28 cellular contexts compared by ENCODE assay signal in genomic region chr7:7395785-7396184, GRCh38.
"Had no signal": no experiment of that assay in that cellular context is flagged by ENCODE, and none has a peak within 500 bp of the region (broad histone marks: within the 10 kb centered on the region; RNA-seq: fewer than 3 reads in every experiment).

No MANE protein-coding gene starts in this region.

- H3K27me3 Mint-ChIP-seq: activated naive CD8-positive, alpha-beta T cell treated with anti-CD3 and anti-CD28 coated beads for 36 hours; brain had no signal

- H3K27me3 ChIP-seq: adrenal gland, cardiac muscle cell, colonic mucosa, neural progenitor cell, upper lobe of left lung had no signal

- H3K4me3 ChIP-seq: adrenal gland, cardiac muscle cell, colonic mucosa, left ventricle myocardium inferior, lung, neural progenitor cell, spleen, thoracic aorta, upper lobe of left lung had no signal

- H3K4me3 Mint-ChIP-seq: activated naive CD4-positive, alpha-beta T cell treated with anti-CD3 and anti-CD28 coated beads for 36 hours; activated naive CD8-positive, alpha-beta T cell treated with anti-CD3 and anti-CD28 coated beads for 36 hours; activated T-helper 1 cell treated with anti-CD3 and anti-CD28 coated beads, Interleukin-12 subunit alpha, Interleukin-12 subunit beta, Interleukin-2, Interleukin-4 antibody, amounts not matched to agents 30 ng/mL and 10 ng/mL and 1 ng/mL, durations not matched to agents 14 hours and 24 hours and 36 hours; brain; natural killer cell; neural progenitor cell had no signal

- DNase-seq: activated CD4-positive, alpha-beta T cell treated with anti-CD3 and anti-CD28 coated beads for 48 hours; activated CD4-positive, alpha-beta T cell treated with anti-CD3 and anti-CD28 coated beads, Interleukin-2, amount 50 U/mL, for 48 hours; activated CD8-positive, alpha-beta memory T cell treated with anti-CD3 and anti-CD28 coated beads for 24 hours; activated effector memory CD4-positive, alpha-beta T cell treated with anti-CD3 and anti-CD28 coated beads, Interleukin-2, amount 50 U/mL, for 16 hours; activated naive CD4-positive, alpha-beta T cell treated with anti-CD3 and anti-CD28 coated beads for 36 hours; activated naive CD8-positive, alpha-beta T cell treated with anti-CD3 and anti-CD28 coated beads for 36 hours; activated T-cell treated with anti-CD3 and anti-CD28 coated beads, Interleukin-2, amount 50 U/mL, for 1 hour; adrenal gland; aorta; cerebellar nuclear complex; colonic mucosa; effector CD8-positive, alpha-beta T cell; left ventricle myocardium inferior; mesendoderm; natural killer cell; occipital lobe; right cardiac atrium; spleen; stimulated activated naive CD4-positive, alpha-beta T cell; upper lobe of left lung had no signal

- H3K36me3 Mint-ChIP-seq: brain, neural progenitor cell had no signal

- H3K4me1 ChIP-seq: adrenal gland, colonic mucosa, left ventricle myocardium inferior, spleen had no signal

- H3K27ac ChIP-seq: adrenal gland, cardiac muscle cell, colonic mucosa, left ventricle myocardium inferior, neural progenitor cell, parathyroid adenoma, spleen, thoracic aorta, upper lobe of left lung had no signal

- ATAC-seq: activated CD4-positive, CD25-positive, alpha-beta regulatory T cell treated with anti-CD3 and anti-CD28 coated beads, Interleukin-2, amount 50 U/mL, for 24 hours; natural killer cell; right cardiac atrium had no signal

- H3K27ac Mint-ChIP-seq: activated naive CD4-positive, alpha-beta T cell treated with anti-CD3 and anti-CD28 coated beads for 36 hours; activated naive CD8-positive, alpha-beta T cell treated with anti-CD3 and anti-CD28 coated beads for 36 hours; activated T-helper 1 cell treated with anti-CD3 and anti-CD28 coated beads, Interleukin-12 subunit alpha, Interleukin-12 subunit beta, Interleukin-2, Interleukin-4 antibody, amounts not matched to agents 30 ng/mL and 10 ng/mL and 1 ng/mL, durations not matched to agents 14 hours and 24 hours and 36 hours; natural killer cell; neural progenitor cell had no signal

- H3K4me1 Mint-ChIP-seq: activated naive CD8-positive, alpha-beta T cell treated with anti-CD3 and anti-CD28 coated beads for 36 hours; brain; natural killer cell; neural progenitor cell had no signal

- H3K9me3 ChIP-seq: adrenal gland, colonic mucosa, upper lobe of left lung had no signal

- H3K36me3 ChIP-seq: adrenal gland, cardiac muscle cell, colonic mucosa, left ventricle myocardium inferior, neural progenitor cell, spleen, thoracic aorta, upper lobe of left lung had no signal
